In genomic region chr2:159285433-159285832, GRCh38 we compare ENCODE assay signal across 7 cellular contexts. TPM values are rescaled to one million over a fixed set of nuclear protein-coding genes. Genes with fewer than 3 reads are reported as not detected.
DNase-seq lines count a peak whose midpoint lies in the region; ATAC-seq and TF ChIP-seq lines count a peak whose summit lies in the region.

No MANE protein-coding gene starts in this region.

- DNase-seq in HFFc6 (no peak), NCI-H1436 (lab: John Stamatoyannopoulos, UW) (no peak), SHP77 (lab: John Stamatoyannopoulos, UW) (no peak), activated gamma-delta T cell (lab: John Stamatoyannopoulos, UW) (no peak)
- no peak for DNase-seq in activated CD8-positive, alpha-beta T cell treated with anti-CD3 and anti-CD28 coated beads for 36 hours
- no peak for DNase-seq in stimulated activated effector memory CD8-positive, alpha-beta T cell treated with anti-CD3 and anti-CD28 coated beads, Interleukin-12 subunit alpha, Interleukin-12 subunit beta, amount 100 ng/mL, for 72 hours (ENCODE audit: low spot score in 2 of 2)

- H3K9me3 Mint-ChIP-seq in HFFc6: no peaks in the 10 kb centered on the region
- no peaks in the 10 kb centered on the region for H3K9me3 Mint-ChIP-seq in activated CD8-positive, alpha-beta T cell treated with anti-CD3 and anti-CD28 coated beads for 36 hours
- H3K9me3 Mint-ChIP-seq in stimulated activated effector memory CD8-positive, alpha-beta T cell treated with anti-CD3 and anti-CD28 coated beads, Interleukin-12 subunit alpha, Interleukin-12 subunit beta, amount 100 ng/mL, for 72 hours: no peaks in the 10 kb centered on the region

- H3K27ac Mint-ChIP-seq in HFFc6: peak overlapping the region; percentile 71
- H3K27ac Mint-ChIP-seq in activated CD8-positive, alpha-beta T cell treated with anti-CD3 and anti-CD28 coated beads for 36 hours: peak overlapping the region; percentile 83
- H3K27ac Mint-ChIP-seq in stimulated activated effector memory CD8-positive, alpha-beta T cell treated with anti-CD3 and anti-CD28 coated beads, Interleukin-12 subunit alpha, Interleukin-12 subunit beta, amount 100 ng/mL, for 72 hours: peak overlapping the region; percentile 65

- H3K9me3 ChIP-seq in iPS-18c (ENCODE audit: control insufficient read depth, insufficient read depth, low read length): no peaks in the 10 kb centered on the region

- H3K36me3 Mint-ChIP-seq in HFFc6 (ENCODE audit: low read depth): no peaks in the 10 kb centered on the region
- H3K36me3 Mint-ChIP-seq in activated CD8-positive, alpha-beta T cell treated with anti-CD3 and anti-CD28 coated beads for 36 hours (ENCODE audit: low read depth): peaks cover 4% of the 10 kb centered on the region
- peaks cover 7% of the 10 kb centered on the region for H3K36me3 Mint-ChIP-seq in stimulated activated effector memory CD8-positive, alpha-beta T cell treated with anti-CD3 and anti-CD28 coated beads, Interleukin-12 subunit alpha, Interleukin-12 subunit beta, amount 100 ng/mL, for 72 hours

- ATAC-seq in activated CD8-positive, alpha-beta T cell treated with anti-CD3 and anti-CD28 coated beads for 36 hours: no peak
- ATAC-seq in stimulated activated effector memory CD8-positive, alpha-beta T cell treated with anti-CD3 and anti-CD28 coated beads, Interleukin-12 subunit alpha, Interleukin-12 subunit beta, amount 100 ng/mL, for 72 hours: no peak

- H3K27me3 Mint-ChIP-seq in HFFc6 (ENCODE audit: insufficient read depth): no peaks in the 10 kb centered on the region; the same call in 1 of the 2 replicates
- H3K27me3 Mint-ChIP-seq in activated CD8-positive, alpha-beta T cell treated with anti-CD3 and anti-CD28 coated beads for 36 hours: no peaks in the 10 kb centered on the region

- peak overlapping the region; percentile 86; the same call in 1 of the 2 replicates for H3K4me3 ChIP-seq in iPS-18c (ENCODE audit: insufficient read depth, low read depth, low read length)

- H3K4me1 Mint-ChIP-seq in HFFc6 (ENCODE audit: low read depth): peaks cover 35% of the 10 kb centered on the region
- peaks cover 19% of the 10 kb centered on the region for H3K4me1 Mint-ChIP-seq in activated CD8-positive, alpha-beta T cell treated with anti-CD3 and anti-CD28 coated beads for 36 hours (ENCODE audit: low read depth)
- peaks cover 23% of the 10 kb centered on the region for H3K4me1 Mint-ChIP-seq in stimulated activated effector memory CD8-positive, alpha-beta T cell treated with anti-CD3 and anti-CD28 coated beads, Interleukin-12 subunit alpha, Interleukin-12 subunit beta, amount 100 ng/mL, for 72 hours

- POLR2A ChIA-PET in activated CD8-positive, alpha-beta T cell treated with anti-CD3 and anti-CD28 coated beads for 36 hours (lab: Charles Lee): interaction anchor here (0.6 to 1.3 kb wide), 4 partner anchors 17 to 426 kb away, joined by 3 to 5 read pairs (median 4); partner anchors contain the start of gene MARCHF7

- CTCF ChIA-PET in activated CD8-positive, alpha-beta T cell treated with anti-CD3 and anti-CD28 coated beads for 36 hours (lab: Charles Lee): interaction anchor here (0.6 kb wide), 1 partner anchor 1811 kb away, joined by 3 read pairs; no protein-coding TSS in a partner anchor

- TF ChIP-seq CTCF in HFFc6 (IDR thresholded peaks at IDR 0.05): no peak
- TF ChIP-seq CTCF in activated CD8-positive, alpha-beta T cell treated with anti-CD3 and anti-CD28 coated beads for 36 hours (IDR thresholded peaks at IDR 0.05): no peak

- H3K4me3 Mint-ChIP-seq in HFFc6: peak overlapping the region; percentile 89
- H3K4me3 Mint-ChIP-seq in activated CD8-positive, alpha-beta T cell treated with anti-CD3 and anti-CD28 coated beads for 36 hours: peak overlapping the region; percentile 84
- peak overlapping the region; percentile 72 for H3K4me3 Mint-ChIP-seq in stimulated activated effector memory CD8-positive, alpha-beta T cell treated with anti-CD3 and anti-CD28 coated beads, Interleukin-12 subunit alpha, Interleukin-12 subunit beta, amount 100 ng/mL, for 72 hours

- intact Hi-C loops in activated CD8-positive, alpha-beta T cell treated with anti-CD3 and anti-CD28 coated beads for 36 hours (cut with micrococcal nuclease): no loop called here

RNA-seq across cellular contexts. Expression of gene WDSUB1, which starts 1.1 kb away (rescaled TPM):
- total RNA-seq in HFFc6 (2021; fragmentation: NEBNext Ultra II Directional; extraction: Animal tissue kit (Norgen Biotek cat#: 25700)): 1 to 10 TPM; 6.1 to 8.9 (median 7.0) TPM
- total RNA-seq in activated CD8-positive, alpha-beta T cell treated with anti-CD3 and anti-CD28 coated beads for 36 hours: 1 to 10 TPM; 6.8 to 8.6 TPM
